10 cellular contexts compared by ENCODE assay signal in the genomic region with DNA sequence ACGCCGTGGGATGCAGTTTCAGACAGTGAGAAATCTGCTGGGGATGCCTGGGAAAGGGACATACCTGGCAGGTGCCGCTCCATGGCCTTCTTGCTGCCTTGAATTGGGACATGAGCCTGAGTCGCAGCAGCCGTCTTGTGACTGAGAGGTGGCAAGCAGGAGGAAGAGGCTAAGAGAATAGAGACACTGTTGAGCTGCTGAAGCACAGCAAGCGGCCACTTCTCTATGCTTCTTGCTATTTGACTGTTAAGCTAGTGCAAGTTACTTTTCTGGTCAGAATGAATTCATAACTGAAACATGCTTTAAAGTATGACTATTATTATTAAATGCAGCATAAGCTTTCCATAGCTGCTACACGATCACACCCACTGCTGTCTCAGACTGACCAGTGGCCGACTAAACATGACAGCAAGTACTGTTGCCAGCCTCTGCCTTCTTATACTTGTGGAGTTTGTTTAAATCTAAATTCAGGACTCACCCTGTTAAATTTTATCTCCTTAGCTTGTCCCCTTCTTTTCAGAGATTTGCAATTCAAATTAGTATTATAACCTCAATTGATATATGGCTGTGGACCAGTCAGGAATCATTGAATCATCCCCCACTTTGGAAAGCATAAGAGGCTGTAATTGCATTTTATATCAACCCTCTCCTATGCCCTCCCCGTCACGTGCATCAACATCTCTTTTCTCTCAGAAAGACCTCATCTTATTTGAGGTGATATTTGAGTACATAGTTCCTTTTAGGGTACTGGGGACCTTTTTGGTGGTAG. TPM values are rescaled to one million over a fixed set of nuclear protein-coding genes. Genes with fewer than 3 reads are reported as not detected.
A peak's percentile ranks its signal among the peaks of the same experiment; 100 is the strongest.
DNase-seq lines count a peak whose midpoint lies in the region; ATAC-seq, FAIRE-seq and TF ChIP-seq lines count a peak whose summit lies in the region.
"Had no signal": no experiment of that assay in that cellular context is flagged by ENCODE, and none has a peak within 500 bp of the region (broad histone marks: within the 10 kb centered on the region; RNA-seq: fewer than 3 reads in every experiment).

No MANE protein-coding gene starts in this region.

- no peak for TF ChIP-seq CTCF in tibial artery (IDR thresholded peaks at IDR 0.05)

- ATAC-seq in GM18498 (IDR thresholded peaks at IDR 0.05; ENCODE audit: unreplicated experiment) (peak; percentile 38), GM19467 (IDR thresholded peaks at IDR 0.05; ENCODE audit: unreplicated experiment) (peak; percentile 27), HG03095 (IDR thresholded peaks at IDR 0.05; ENCODE audit: unreplicated experiment) (peak; percentile 51)

- H3K9me3 ChIP-seq in tibial artery, result no peaks in the 10 kb centered on the region
- H3K9me3 ChIP-seq: SJCRH30 had no signal

- no peak overlapping the region for H3K27ac ChIP-seq in tibial artery
- H3K27ac ChIP-seq: SJCRH30 had no signal

- DNase-seq in amniotic epithelial cell (ENCODE audit: low read depth) (peak; percentile 15), tibial artery (no peak), frontal cortex (ENCODE audit: low spot score in 2 of 2) (no peak)
- DNase-seq in stimulated activated CD8-positive, alpha-beta memory T cell treated with anti-CD3 and anti-CD28 coated beads, Interleukin-4, amount 100 ng/mL, for 48 hours, result no peak
- DNase-seq in activated effector memory CD4-positive, alpha-beta T cell treated with anti-CD3 and anti-CD28 coated beads, Interleukin-2, amount 50 U/mL, for 16 hours, result no peak
- DNase-seq: SJCRH30; stimulated activated CD4-positive, alpha-beta T cell treated with anti-CD3 and anti-CD28 coated beads, Interleukin-4, amount 100 ng/mL, for 1 hour had no signal

- no peaks in the 10 kb centered on the region for H3K4me1 ChIP-seq in tibial artery
- H3K4me1 ChIP-seq: SJCRH30 had no signal

- H3K27me3 ChIP-seq in tibial artery, result no peaks in the 10 kb centered on the region
- H3K27me3 ChIP-seq: SJCRH30 had no signal

- H3K4me3 ChIP-seq in tibial artery, result no peak overlapping the region
- H3K4me3 ChIP-seq: SJCRH30 had no signal

- H3K36me3 ChIP-seq in tibial artery, result no peaks in the 10 kb centered on the region
- H3K36me3 ChIP-seq: SJCRH30 had no signal

- FAIRE-seq in frontal cortex (lab: Jason Lieb, UNC), result no peak

- intact Hi-C loops in tibial artery (cut with DNase I; ENCODE audit: low total_unique reads), result no loop called here

RNA-seq across cellular contexts. Expression of a gene that starts 24.8 kb away (rescaled TPM):
- 43.2 TPM for total RNA-seq in frontal cortex
